ENCODE assay signal across 8 cellular contexts in genomic region chr13:35818577-35819165, GRCh38.
A peak's percentile ranks its signal among the peaks of the same experiment; 100 is the strongest.
DNase-seq lines count a peak whose midpoint lies in the region; ATAC-seq and TF ChIP-seq lines count a peak whose summit lies in the region.

No MANE protein-coding gene starts in this region.

- no peaks in the 10 kb centered on the region for H3K4me1 ChIP-seq in gastrocnemius medialis

- TF ChIP-seq CTCF in foreskin fibroblast (IDR thresholded peaks at IDR 0.05; ENCODE audit: low read depth, low read length) (peak; percentile 48), gastrocnemius medialis (IDR thresholded peaks at IDR 0.05 in 4 of 5, conservative IDR thresholded peaks at IDR 0.05 in 1 of 5) (peak in 4 of 5 experiments; percentile 30 to 59 (median 52))

- no peaks in the 10 kb centered on the region for H3K36me3 ChIP-seq in gastrocnemius medialis

- no peak for TF ChIP-seq POLR2A in gastrocnemius medialis (IDR thresholded peaks at IDR 0.05)

- intact Hi-C loops in gastrocnemius medialis (cut with DNase I; ENCODE audit: low total_unique reads) = loop anchor here (5.0 kb wide), 1 partner anchor 134 kb away; no protein-coding TSS in a partner anchor

- no peaks in the 10 kb centered on the region for H3K9me3 ChIP-seq in gastrocnemius medialis

- no peak overlapping the region for H3K4me3 ChIP-seq in Jurkat, Clone E6-1 (ENCODE audit: low read length)
- H3K4me3 ChIP-seq in foreskin fibroblast (ENCODE audit: low read depth in 1 of 2, low read length in 2 of 2) (no peak overlapping the region), gastrocnemius medialis (no peak overlapping the region)

- peak; percentile 57 for DNase-seq in EH (ENCODE audit: low read depth)
- DNase-seq in Jurkat, Clone E6-1 (ENCODE audit: low read depth, low spot score) = peak; percentile 26
- DNase-seq in SK-MEL-5 (ENCODE audit: low read depth, low spot score) = peak; percentile 65
- peak in 1 of 2 donors; percentile 60 for DNase-seq in foreskin fibroblast
- no peak for DNase-seq in gastrocnemius medialis
- DNase-seq in GOT3 (lab: John Stamatoyannopoulos, UW) = no peak
- DNase-seq in mesenteric fat pad (ENCODE audit: low spot score) = no peak

- no peaks in the 10 kb centered on the region for H3K27me3 ChIP-seq in gastrocnemius medialis

- in situ Hi-C loops in SK-MEL-5 (cut with HindIII; ENCODE audit: low pct_unique_long_range_greater_than_20kb, low sequenced_read_pairs) (no loop called here), gastrocnemius medialis (cut with MboI; ENCODE audit: low sequenced_read_pairs in 4 of 4) (loop anchor here in 1 of 4 donors (25.0 kb wide), 1 partner anchor 606 kb away; no protein-coding TSS in a partner anchor)

- no peak overlapping the region for H3K27ac ChIP-seq in gastrocnemius medialis

- ATAC-seq in gastrocnemius medialis = peak; percentile 53 to 60
- ATAC-seq in GM18909 (IDR thresholded peaks at IDR 0.05; ENCODE audit: poor library complexity, unreplicated experiment) = no peak

Comparison
In these comparisons a context has a peak if more than half of its experiments do, and no peak if none do; other contexts are left out.
1. DNase-seq: peak in EH (single experiment), Jurkat, Clone E6-1 (single experiment) and SK-MEL-5 (single experiment); none in gastrocnemius medialis (0 of 2), GOT3 (single experiment) and mesenteric fat pad (single experiment).